ENCODE assay signal across 18 cellular contexts in genomic region chr2:104654813-104655212, GRCh38.
DNase-seq lines count a peak whose midpoint lies in the region; ATAC-seq, FAIRE-seq and TF ChIP-seq lines count a peak whose summit lies in the region.
"Had no signal": no experiment of that assay in that cellular context is flagged by ENCODE, and none has a peak within 500 bp of the region (broad histone marks: within the 10 kb centered on the region; RNA-seq: fewer than 3 reads in every experiment).

No MANE protein-coding gene starts in this region.

- peaks cover 34% of the 10 kb centered on the region for H3K4me1 ChIP-seq in Loucy (ENCODE audit: insufficient read depth, low read length, poor library complexity, severe bottlenecking)
- H3K4me1 ChIP-seq in esophagus muscularis mucosa: peaks cover 6 to 16% (median 13%) of the 10 kb centered on the region in 4 donors
- H3K4me1 ChIP-seq in right atrium auricular region: peaks cover 0 to 16% of the 10 kb centered on the region in 2 donors
- peaks cover 0 to 9% of the 10 kb centered on the region in 2 donors for H3K4me1 ChIP-seq in gastrocnemius medialis
- H3K4me1 ChIP-seq in PC-3 (ENCODE audit: insufficient read depth, low read length): no peaks in the 10 kb centered on the region

- TF ChIP-seq EP300 in esophagus muscularis mucosa (IDR thresholded peaks at IDR 0.05): no peak

- no peaks in the 10 kb centered on the region for H3K9me3 ChIP-seq in Loucy (ENCODE audit: insufficient read depth, low read depth, low read length)
- no peaks in the 10 kb centered on the region for H3K9me3 ChIP-seq in esophagus muscularis mucosa
- H3K9me3 ChIP-seq in right atrium auricular region: no peaks in the 10 kb centered on the region
- no peaks in the 10 kb centered on the region for H3K9me3 ChIP-seq in gastrocnemius medialis
- H3K9me3 ChIP-seq in PC-3 (ENCODE audit: low read length): no peaks in the 10 kb centered on the region

- no peak overlapping the region for H3K4me2 ChIP-seq in Loucy (ENCODE audit: low read depth, low read length, poor library complexity, severe bottlenecking)
- no peak overlapping the region for H3K4me2 ChIP-seq in PC-3 (ENCODE audit: low read length)

- H3K9ac ChIP-seq in Loucy (ENCODE audit: low read depth, low read length, poor library complexity, severe bottlenecking) (no peak overlapping the region), PC-3 (ENCODE audit: low read length) (no peak overlapping the region)

- H3K27ac ChIP-seq in esophagus muscularis mucosa (replicated peaks in 1 of 4) (peak overlapping the region in 1 of 4 donors; percentile 31), right atrium auricular region (no peak overlapping the region), gastrocnemius medialis (peak overlapping the region; percentile 26 to 58 (median 52)), PC-3 (ENCODE audit: low read length) (no peak overlapping the region)
- H3K27ac ChIP-seq: SK-N-MC had no signal

- H3K36me3 ChIP-seq in Loucy (ENCODE audit: insufficient read depth, low read length): no peaks in the 10 kb centered on the region
- H3K36me3 ChIP-seq in esophagus muscularis mucosa: no peaks in the 10 kb centered on the region
- no peaks in the 10 kb centered on the region for H3K36me3 ChIP-seq in right atrium auricular region
- H3K36me3 ChIP-seq in gastrocnemius medialis: no peaks in the 10 kb centered on the region
- no peaks in the 10 kb centered on the region for H3K36me3 ChIP-seq in PC-3 (ENCODE audit: low read depth, low read length)

- H3K9me2 ChIP-seq in Loucy (replicated peaks; ENCODE audit: low read depth, low read length) (no peaks in the 10 kb centered on the region), PC-3 (replicated peaks; ENCODE audit: low read length) (no peaks in the 10 kb centered on the region)

- no peak for FAIRE-seq in GM12892 (lab: Jason Lieb, UNC)
- FAIRE-seq: GM12878, H54 had no signal

- H3K27me3 ChIP-seq in Loucy (ENCODE audit: insufficient read depth, low read length, poor library complexity, severe bottlenecking) (no peaks in the 10 kb centered on the region), esophagus muscularis mucosa (peaks cover 0 to 19% (median 0%) of the 10 kb centered on the region in 4 donors), right atrium auricular region (peaks cover 0 to 6% of the 10 kb centered on the region in 2 donors), gastrocnemius medialis (peaks cover 13 to 26% (median 22%) of the 10 kb centered on the region in 3 donors), PC-3 (ENCODE audit: low read length) (peaks cover 46% of the 10 kb centered on the region)

- H3K4me3 ChIP-seq in Loucy (ENCODE audit: low read length, poor library complexity, severe bottlenecking) (no peak overlapping the region), esophagus muscularis mucosa (no peak overlapping the region), right atrium auricular region (no peak overlapping the region), gastrocnemius medialis (no peak overlapping the region), PC-3 (ENCODE audit: low read length) (no peak overlapping the region)
- H3K4me3 ChIP-seq: GM12878, SK-N-MC had no signal

- TF ChIP-seq POLR2A in esophagus muscularis mucosa (IDR thresholded peaks at IDR 0.05; ENCODE audit: low read depth): no peak
- TF ChIP-seq POLR2A in gastrocnemius medialis (IDR thresholded peaks at IDR 0.05): no peak
- no peak for TF ChIP-seq POLR2A in GM12892 (IDR thresholded peaks at IDR 0.05; ENCODE audit: low read depth, low read length)

- H2AFZ ChIP-seq in Loucy (ENCODE audit: low read length) (0 out of 2 replicates have a peak overlapping the region, but pooled peaks have one; percentile 32), PC-3 (ENCODE audit: low read length) (no peak overlapping the region)

- POLR2A ChIA-PET in PC-3 (lab: Charles Lee; ENCODE audit: unreplicated experiment): no interaction called here

- peak; percentile 60 to 64 for ATAC-seq in gastrocnemius medialis
- ATAC-seq in HG02571 (IDR thresholded peaks at IDR 0.05; ENCODE audit: unreplicated experiment): no peak
- ATAC-seq in PC-3: no peak
- ATAC-seq: GM12878 had no signal

- BruUV-seq in PC-3 (replicated peaks; lab: Mats Ljungman, UMichigan): no TSS peak

- DNase-seq in esophagus muscularis mucosa (ENCODE audit: extremely low spot score) (peak; percentile 37), right atrium auricular region (ENCODE audit: low spot score) (peak; percentile 62), gastrocnemius medialis (no peak), middle frontal gyrus (ENCODE audit: extremely low spot score, low spot score) (no peak), GM12892 (ENCODE audit: insufficient read length) (no peak), PC-3 (no peak)
- DNase-seq: ACHN; Calu3; CD4-positive, alpha-beta T cell; NCI-H2029 treated with DMSO at 0.1 percent for 48 hours; NCI-H526 treated with DMSO at 0.1 percent for 48 hours; NK-92 treated with Interleukin-12 subunit alpha and Interleukin-12 subunit beta, amount 100 ng/mL, for 24 hours; OCI-M1 had no signal

- CTCF ChIA-PET in PC-3 (lab: Charles Lee): no interaction called here

- H3K79me2 ChIP-seq in Loucy (ENCODE audit: insufficient read depth, low read length) (no peaks in the 10 kb centered on the region), PC-3 (ENCODE audit: low read length) (no peaks in the 10 kb centered on the region)

- no peaks in the 10 kb centered on the region for H3F3A ChIP-seq in Loucy (ENCODE audit: low read depth)
- no peaks in the 10 kb centered on the region for H3F3A ChIP-seq in PC-3 (ENCODE audit: low read length, unreplicated experiment)

- WGBS in esophagus muscularis mucosa: 64% methylated on average over 4 of the region's 4 CpGs

- TF ChIP-seq CTCF in Loucy (conservative IDR thresholded peaks at IDR 0.05; ENCODE audit: low read length) (no peak), esophagus muscularis mucosa (IDR thresholded peaks at IDR 0.05) (no peak), right atrium auricular region (IDR thresholded peaks at IDR 0.05) (no peak), gastrocnemius medialis (IDR thresholded peaks at IDR 0.05 in 4 of 5, conservative IDR thresholded peaks at IDR 0.05 in 1 of 5) (no peak), PC-3 (conservative IDR thresholded peaks at IDR 0.05; ENCODE audit: low read depth, low read length) (no peak)

- in situ Hi-C loops in gastrocnemius medialis (cut with MboI; ENCODE audit: low sequenced_read_pairs in 4 of 4): no loop called here

- intact Hi-C loops in esophagus muscularis mucosa (cut with DNase I): no loop called here
- intact Hi-C loops in gastrocnemius medialis (cut with DNase I; ENCODE audit: low total_unique reads): no loop called here
- intact Hi-C loops in PC-3 (cut with micrococcal nuclease): no loop called here

- H4K20me1 ChIP-seq in Loucy (ENCODE audit: insufficient read depth, low read length, poor library complexity, severe bottlenecking) (no peaks in the 10 kb centered on the region), PC-3 (ENCODE audit: low read length) (no peaks in the 10 kb centered on the region)

Comparison
In these comparisons a context has a peak if more than half of its experiments do, and no peak if none do; other contexts are left out.
1. DNase-seq: peak in esophagus muscularis mucosa (single experiment) and right atrium auricular region (single experiment); none in gastrocnemius medialis (0 of 2), middle frontal gyrus (single experiment), GM12892 (single experiment) and PC-3 (single experiment).
2. H3K27ac ChIP-seq: peak in gastrocnemius medialis (4 of 4); none in right atrium auricular region (0 of 2) and PC-3 (single experiment).
3. ATAC-seq: peak in gastrocnemius medialis (2 of 2); none in HG02571 (single experiment) and PC-3 (single experiment).